31 cellular contexts compared by ENCODE assay signal in genomic region chr6:13066050-13066449, GRCh38.
"Had no signal": no experiment of that assay in that cellular context is flagged by ENCODE, and none has a peak within 500 bp of the region (broad histone marks: within the 10 kb centered on the region; RNA-seq: fewer than 3 reads in every experiment).

No MANE protein-coding gene starts in this region.

- H3K27me3 ChIP-seq: Peyer's patch had no signal

- H3K27ac ChIP-seq: Peyer's patch, SK-N-MC, WERI-Rb-1 had no signal

- H3K4me3 ChIP-seq: K562, Peyer's patch, SK-N-MC had no signal

- ATAC-seq: activated CD8-positive, alpha-beta memory T cell treated with anti-CD3 and anti-CD28 coated beads, Interleukin-2, amount 10 ng/mL, durations not matched to agents 7 days and 5 days; activated naive CD8-positive, alpha-beta T cell treated with anti-CD3 and anti-CD28 coated beads, Interleukin-2, amount 50 U/mL, for 24 hours; K562; PC-3 had no signal

- H3K36me3 ChIP-seq: Peyer's patch, WERI-Rb-1 had no signal

- DNase-seq: activated CD4-positive, alpha-beta memory T cell treated with anti-CD3 and anti-CD28 coated beads, Interleukin-2, amount 10 ng/mL, durations not matched to agents 7 days and 5 days; activated CD4-positive, alpha-beta T cell treated with anti-CD3 and anti-CD28 coated beads for 1 hour; activated CD4-positive, alpha-beta T cell treated with anti-CD3 and anti-CD28 coated beads for 48 hours; activated CD4-positive, CD25-positive, alpha-beta regulatory T cell; activated CD8-positive, alpha-beta memory T cell treated with anti-CD3 and anti-CD28 coated beads for 24 hours; activated CD8-positive, alpha-beta memory T cell treated with anti-CD3 and anti-CD28 coated beads, Interleukin-2, amount 10 ng/mL, durations not matched to agents 7 days and 5 days; activated CD8-positive, alpha-beta memory T cell treated with anti-CD3 and anti-CD28 coated beads, Interleukin-2, amount 50 U/mL, for 48 hours; activated effector memory CD4-positive, alpha-beta T cell treated with Interleukin-2 at 50 U/mL for 16 hours; activated naive CD4-positive, alpha-beta T cell treated with anti-CD3 and anti-CD28 coated beads, Interleukin-2, amount 10 ng/mL, durations not matched to agents 7 days and 5 days; activated naive CD8-positive, alpha-beta T cell treated with anti-CD3 and anti-CD28 coated beads, Interleukin-2, amount 50 U/mL, for 24 hours; activated T-cell treated with anti-CD3 and anti-CD28 coated beads, Interleukin-2, amount 50 U/mL, for 48 hours; anterior cingulate cortex; central memory CD4-positive, alpha-beta T cell; NCI-H1092 treated with DMSO at 0.1 percent for 48 hours; NCI-H1417; NCI-H146; NCI-H187; NCI-H2029 treated with DMSO at 0.1 percent for 48 hours; NCI-H2107; NCI-H2171; NCI-H2227 treated with DMSO at 0.1 percent for 48 hours; NCI-H446; NCI-H510A treated with DMSO at 0.1 percent for 48 hours; NCI-H774; PC-3; Peyer's patch; RPMI8226; T1000; WERI-Rb-1 had no signal

- H3K4me1 ChIP-seq: Peyer's patch had no signal

- H3K9me3 ChIP-seq: Peyer's patch had no signal
